In genomic region chr3:148863814-148864213, GRCh38 we compare ENCODE assay signal across 30 cellular contexts. TPM values are rescaled to one million over a fixed set of nuclear protein-coding genes. Genes with fewer than 3 reads are reported as not detected.
"Had no signal": no experiment of that assay in that cellular context is flagged by ENCODE, and none has a peak within 500 bp of the region (broad histone marks: within the 10 kb centered on the region; RNA-seq: fewer than 3 reads in every experiment).

No MANE protein-coding gene starts in this region.

- H3K36me3 ChIP-seq: ascending aorta, MG63, SJSA1, WERI-Rb-1 had no signal

- ATAC-seq: activated CD4-positive, alpha-beta T cell treated with anti-CD3 and anti-CD28 coated beads for 36 hours; activated CD8-positive, alpha-beta T cell treated with anti-CD3 and anti-CD28 coated beads for 36 hours; SK-N-SH treated with all-trans-retinoic acid at 6 μM for 48 hours had no signal

- H3K4me2 ChIP-seq: KMS-11 had no signal

- H3K36me3 Mint-ChIP-seq: activated naive CD4-positive, alpha-beta T cell treated with anti-CD3 and anti-CD28 coated beads, Interleukin-2, amount 50 U/mL, for 24 hours; brain had no signal

- H3K9ac ChIP-seq: KMS-11 had no signal

- H3K4me3 Mint-ChIP-seq: activated CD4-positive, alpha-beta T cell treated with anti-CD3 and anti-CD28 coated beads for 36 hours; activated CD8-positive, alpha-beta T cell treated with anti-CD3 and anti-CD28 coated beads for 36 hours; activated naive CD4-positive, alpha-beta T cell treated with anti-CD3 and anti-CD28 coated beads, Interleukin-2, amount 50 U/mL, for 24 hours; brain; central memory CD8-positive, alpha-beta T cell; T-helper 1 cell treated with Interleukin-12 subunit alpha and Interleukin-12 subunit beta and Interleukin-4 antibody, amounts not matched to agents 30 μg/mL and 1 μg/mL, for 36 hours had no signal

- H3K4me1 Mint-ChIP-seq: activated CD4-positive, alpha-beta T cell treated with anti-CD3 and anti-CD28 coated beads for 36 hours; activated naive CD4-positive, alpha-beta T cell treated with anti-CD3 and anti-CD28 coated beads, Interleukin-2, amount 50 U/mL, for 24 hours; brain; central memory CD8-positive, alpha-beta T cell had no signal

- FAIRE-seq: RCC 7860 had no signal

- H3K4me3 ChIP-seq: ascending aorta, MG63, SJSA1 had no signal

- H3K27me3 ChIP-seq: ascending aorta, MG63, SJSA1 had no signal

- H3K9me3 ChIP-seq: ascending aorta, MG63, SJSA1 had no signal

- H3K27ac ChIP-seq: ascending aorta, KMS-11, SJSA1, WERI-Rb-1 had no signal

- H3K27ac Mint-ChIP-seq: activated CD4-positive, alpha-beta T cell treated with anti-CD3 and anti-CD28 coated beads for 36 hours; activated CD8-positive, alpha-beta T cell treated with anti-CD3 and anti-CD28 coated beads for 36 hours; activated naive CD4-positive, alpha-beta T cell treated with anti-CD3 and anti-CD28 coated beads, Interleukin-2, amount 50 U/mL, for 24 hours; brain; T-helper 1 cell treated with Interleukin-12 subunit alpha and Interleukin-12 subunit beta and Interleukin-4 antibody, amounts not matched to agents 30 μg/mL and 1 μg/mL, for 36 hours had no signal

- H3K4me1 ChIP-seq: ascending aorta had no signal

- DNase-seq: activated CD4-positive, alpha-beta T cell treated with anti-CD3 and anti-CD28 coated beads for 36 hours; activated CD4-positive, alpha-beta T cell treated with anti-CD3 and anti-CD28 coated beads, Interleukin-2, amount 50 U/mL, for 1 hour; activated CD8-positive, alpha-beta memory T cell treated with anti-CD3 and anti-CD28 coated beads, Interleukin-2, amount 50 U/mL, for 48 hours; activated CD8-positive, alpha-beta T cell treated with anti-CD3 and anti-CD28 coated beads for 36 hours; activated naive CD4-positive, alpha-beta T cell; activated T-cell treated with anti-CD3 and anti-CD28 coated beads, Interleukin-2, amount 50 U/mL, for 1 hour; MG63; MV-4-11; NCI-H1092 treated with DMSO at 0.1 percent for 48 hours; NCI-H1417 treated with DMSO at 0.1 percent for 48 hours; NCI-H1694 treated with DMSO at 0.1 percent for 48 hours; NCI-H2029 treated with DMSO at 0.1 percent for 48 hours; NCI-H345; NCI-H510A; NCI-H526 treated with DMSO at 0.1 percent for 48 hours; NCI-H82; SHP77; SW 1271; T-helper 9 cell; WERI-Rb-1 had no signal

- H3K27me3 Mint-ChIP-seq: brain had no signal

RNA-seq across cellular contexts. Expression of gene CPA3, which starts 1.3 kb away (rescaled TPM):
- total RNA-seq: activated CD4-positive, alpha-beta T cell treated with anti-CD3 and anti-CD28 coated beads for 36 hours; activated CD8-positive, alpha-beta T cell treated with anti-CD3 and anti-CD28 coated beads for 36 hours; ascending aorta; OCI-LY7 had no signal

RNA-seq across cellular contexts. Expression of gene CPB1, which starts 36.2 kb away (rescaled TPM):
- total RNA-seq: activated CD4-positive, alpha-beta T cell treated with anti-CD3 and anti-CD28 coated beads for 36 hours; activated CD8-positive, alpha-beta T cell treated with anti-CD3 and anti-CD28 coated beads for 36 hours; OCI-LY7; SJSA1 had no signal
